ENCODE assay signal across 8 cellular contexts in the genomic region with DNA sequence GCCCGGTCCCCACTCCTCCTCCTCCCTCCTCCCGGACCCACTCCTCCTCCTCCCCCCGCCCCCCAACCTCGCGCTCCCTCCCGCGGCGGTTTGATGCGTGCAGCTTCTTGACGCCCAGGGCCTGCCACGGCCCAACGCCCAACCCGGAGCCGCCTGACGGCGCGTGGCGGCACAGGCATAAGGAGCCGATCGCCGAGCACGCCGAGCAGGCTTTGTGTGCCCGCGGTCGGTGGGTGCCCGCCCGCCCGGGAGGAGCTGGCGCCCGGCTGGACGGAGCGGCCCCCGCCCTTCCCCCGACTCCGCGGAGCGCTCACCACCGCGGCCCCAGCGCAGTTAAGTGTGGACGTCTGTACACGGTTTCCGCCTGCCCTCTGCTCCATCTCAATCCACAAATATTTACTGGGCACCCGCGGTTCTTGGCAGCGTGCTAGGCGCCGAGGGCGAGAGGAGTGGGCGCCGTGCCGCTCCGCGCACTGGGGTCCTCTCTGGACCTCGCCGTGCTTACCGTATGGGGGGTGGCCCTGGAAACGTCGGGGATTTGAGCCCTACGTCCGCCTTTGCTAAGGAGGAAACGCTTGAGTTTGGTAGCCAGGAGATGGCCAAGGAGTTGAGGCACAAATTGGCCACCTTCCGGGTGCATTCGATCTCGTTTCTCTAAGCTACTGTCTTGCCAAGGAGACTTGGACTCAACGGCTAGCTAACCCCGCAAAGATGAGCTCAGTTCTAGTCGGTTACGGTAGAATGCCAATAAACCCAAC. TPM values are rescaled to one million over a fixed set of nuclear protein-coding genes. Genes with fewer than 3 reads are reported as not detected.
DNase-seq lines count a peak whose midpoint lies in the region; ATAC-seq and TF ChIP-seq lines count a peak whose summit lies in the region.

No MANE protein-coding gene starts in this region.

- ATAC-seq in HG02763 (IDR thresholded peaks at IDR 0.05; ENCODE audit: unreplicated experiment), result peak; percentile 71
- peak; percentile 86 to 91 (median 88) for ATAC-seq in T-cell (replicated peaks in 1 of 4)
- ATAC-seq in left cardiac atrium, result peak; percentile 81 to 84

- peak overlapping the region; percentile 91 to 92 for H3K27ac Mint-ChIP-seq in T-cell
- peak overlapping the region; percentile 95 for H3K27ac Mint-ChIP-seq in type B pancreatic cell

- H3K9me3 Mint-ChIP-seq in T-cell (no peaks in the 10 kb centered on the region), type B pancreatic cell (no peaks in the 10 kb centered on the region)

- no peak for TF ChIP-seq CTCF in GM12865 (IDR thresholded peaks at IDR 0.05; ENCODE audit: insufficient read depth, low read depth, low read length, missing control alignments)
- no peak for TF ChIP-seq CTCF in type B pancreatic cell (conservative IDR thresholded peaks at IDR 0.05)

- no peaks in the 10 kb centered on the region for H3K27me3 Mint-ChIP-seq in T-cell
- H3K27me3 Mint-ChIP-seq in type B pancreatic cell, result no peaks in the 10 kb centered on the region

- H3K4me3 ChIP-seq in GM12865 (ENCODE audit: low read depth, low read length), result peak overlapping the region; percentile 88

- peaks cover 50 to 60% (median 56%) of the 10 kb centered on the region in 3 donors for H3K4me1 Mint-ChIP-seq in T-cell
- H3K4me1 Mint-ChIP-seq in type B pancreatic cell (ENCODE audit: unreplicated experiment), result peaks cover 32% of the 10 kb centered on the region

- H3K36me3 Mint-ChIP-seq in T-cell, result no peaks in the 10 kb centered on the region
- H3K36me3 Mint-ChIP-seq in type B pancreatic cell, result no peaks in the 10 kb centered on the region

- POLR2A ChIA-PET in T-cell (lab: Charles Lee), result interaction anchor here (0.6 to 1.8 kb wide), 8 partner anchors 11 to 161 kb away, joined by 3 to 17 read pairs (median 6); a partner anchor contains a TSS

- H3K4me3 Mint-ChIP-seq in T-cell (peak overlapping the region; percentile 91 to 92 (median 92)), type B pancreatic cell (peak overlapping the region; percentile 96)

- intact Hi-C loops in left cardiac atrium (cut with DNase I) (loop anchor here in 1 of 2 donors (2.0 kb wide), 1 partner anchor 15 kb away; a partner anchor contains a TSS), posterior cingulate gyrus (cut with DNase I) (loop anchor here (1.0 to 10.0 kb wide), 2 partner anchors 15 to 293 kb away; a partner anchor contains a TSS)

- CTCF ChIA-PET in T-cell (lab: Charles Lee), result interaction anchor here in 1 of 2 donors (0.9 to 3.9 kb wide), 4 partner anchors 10 to 25 kb away, joined by 6 to 40 read pairs (median 12); a partner anchor contains a TSS

- DNase-seq in GM12865 (ENCODE audit: low read depth), result peak; percentile 98
- DNase-seq in NCI-H146 (lab: John Stamatoyannopoulos, UW), result peak; percentile 97
- peak; percentile 88 to 97 (median 95) for DNase-seq in T-cell
- DNase-seq in amniotic epithelial cell (ENCODE audit: low read depth), result peak; percentile 96
- DNase-seq in left cardiac atrium, result peak; percentile 98
- peak; percentile 95 to 100 (median 98) for DNase-seq in posterior cingulate gyrus
- peak; percentile 97 for DNase-seq in type B pancreatic cell (ENCODE audit: extremely low spot score, unreplicated experiment)

RNA-seq across cellular contexts. Expression of a gene that starts 0.4 kb away (rescaled TPM):
- 100 to 1,000 TPM in 2 of 5 donors, 10 to 100 TPM in 3; 72.9 to 108 (median 90.3) TPM for total RNA-seq in T-cell
- total RNA-seq in left cardiac atrium, result 100 to 1,000 TPM; 139 to 156 TPM
- total RNA-seq in type B pancreatic cell (ENCODE audit: low replicate concordance), result 249 and 270 TPM in 2 replicates

RNA-seq across cellular contexts. Expression of a gene that starts 11.0 kb away (rescaled TPM):
- total RNA-seq in T-cell, result 10 to 100 TPM; 23.8 to 66.6 (median 52.6) TPM
- 10 to 100 TPM; 62.9 to 74.0 TPM for total RNA-seq in left cardiac atrium
- total RNA-seq in type B pancreatic cell (ENCODE audit: low replicate concordance), result 47.4 and 58.6 TPM in 2 replicates

RNA-seq across cellular contexts. Expression of a gene that starts 15.4 kb away (rescaled TPM):
- total RNA-seq in T-cell (10 to 100 TPM; 55.3 to 67.7 (median 65.4) TPM), left cardiac atrium (10 to 100 TPM; 32.0 to 46.2 TPM), type B pancreatic cell (ENCODE audit: low replicate concordance) (79.1 and 81.8 TPM in 2 replicates)

RNA-seq across cellular contexts. Expression of a gene that starts 23.3 kb away (rescaled TPM):
- 10 to 100 TPM; 35.3 to 63.7 (median 44.3) TPM for total RNA-seq in T-cell
- 10 to 100 TPM; 15.7 to 18.6 TPM for total RNA-seq in left cardiac atrium
- 35.3 and 42.0 TPM in 2 replicates for total RNA-seq in type B pancreatic cell (ENCODE audit: low replicate concordance)

RNA-seq across cellular contexts. Expression of a gene that starts 23.6 kb away (rescaled TPM):
- total RNA-seq in T-cell (10 to 100 TPM; 13.0 to 36.1 (median 32.3) TPM), left cardiac atrium (10 to 100 TPM; 14.6 to 20.5 TPM), type B pancreatic cell (ENCODE audit: low replicate concordance) (35.2 and 39.7 TPM in 2 replicates)

Comparison
In these comparisons a context has a peak if more than half of its experiments do, and no peak if none do; other contexts are left out.
1. Peak in every context shown above with its lines: DNase-seq, ATAC-seq and H3K4me3 ChIP-seq.